ENCODE assay signal across 20 cellular contexts in the genomic region with DNA sequence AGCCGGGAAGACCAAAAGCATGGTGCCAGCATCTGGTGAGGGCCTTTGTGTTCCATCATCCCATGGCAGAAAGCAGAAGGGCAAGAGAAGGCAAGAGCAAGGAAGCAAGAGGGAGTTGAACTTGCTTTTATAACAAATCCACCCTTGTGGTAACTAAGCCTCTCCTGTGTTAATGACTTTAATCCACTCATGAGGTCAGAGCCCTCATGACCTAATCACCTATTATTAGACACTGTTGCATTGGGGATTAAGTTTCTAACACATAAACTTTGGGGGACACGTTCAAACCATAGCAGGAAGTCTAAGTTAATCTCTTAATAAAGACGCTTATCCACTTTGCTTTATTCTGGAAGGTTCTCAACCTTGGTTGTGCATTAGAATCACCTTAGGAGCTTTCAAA. TPM values are rescaled to one million over a fixed set of nuclear protein-coding genes. Genes with fewer than 3 reads are reported as not detected.
DNase-seq lines count a peak whose midpoint lies in the region; ATAC-seq, FAIRE-seq and TF ChIP-seq lines count a peak whose summit lies in the region.
"Had no signal": no experiment of that assay in that cellular context is flagged by ENCODE, and none has a peak within 500 bp of the region (broad histone marks: within the 10 kb centered on the region; RNA-seq: fewer than 3 reads in every experiment).

No MANE protein-coding gene starts in this region.

- WGBS in smooth muscle cell (ENCODE audit: low lambda C conversion rate), result 61% methylated on average over 3 of the region's 3 CpGs

- POLR2A ChIA-PET in endothelial cell of umbilical vein (lab: Charles Lee), result no interaction called here

- no peaks in the 10 kb centered on the region for H4K20me1 ChIP-seq in endothelial cell of umbilical vein (replicated peaks; ENCODE audit: control insufficient read depth, extremely low read depth, insufficient read depth, low read length)
- no peaks in the 10 kb centered on the region for H4K20me1 ChIP-seq in smooth muscle cell (ENCODE audit: low read depth)

- H3K9me1 ChIP-seq in endothelial cell of umbilical vein (replicated peaks; ENCODE audit: control insufficient read depth, extremely low read depth, insufficient read depth, low read length), result no peaks in the 10 kb centered on the region

- no peak overlapping the region for H2AFZ ChIP-seq in endothelial cell of umbilical vein (ENCODE audit: low read depth, low read length)
- no peak overlapping the region for H2AFZ ChIP-seq in smooth muscle cell (ENCODE audit: low read depth)
- H2AFZ ChIP-seq: GM23338 had no signal

- TF ChIP-seq CTCF in D721Med (IDR thresholded peaks at IDR 0.05; ENCODE audit: insufficient read depth, missing control alignments) (no peak), endothelial cell of umbilical vein (IDR thresholded peaks at IDR 0.05; ENCODE audit: extremely low read depth in 1 of 2, insufficient read depth in 1 of 2, low read depth in 1 of 2, low read length in 2 of 2) (no peak), smooth muscle cell (IDR thresholded peaks at IDR 0.05; ENCODE audit: borderline replicate concordance, insufficient read depth, poor library complexity, severe bottlenecking) (no peak)

- H3K9me3 ChIP-seq in endothelial cell of umbilical vein (replicated peaks; ENCODE audit: control insufficient read depth, insufficient read depth, low read length) (no peaks in the 10 kb centered on the region), smooth muscle cell (replicated peaks; ENCODE audit: low read depth) (no peaks in the 10 kb centered on the region)
- H3K9me3 ChIP-seq: A549 had no signal

- H3K27ac ChIP-seq in endothelial cell of umbilical vein (ENCODE audit: insufficient read depth, low read depth, low read length) (no peak overlapping the region), smooth muscle cell (ENCODE audit: low read depth) (no peak overlapping the region)
- H3K27ac ChIP-seq: 22Rv1, A549, C4-2B, KMS-11 had no signal

- ATAC-seq in GM18519 (IDR thresholded peaks at IDR 0.05; ENCODE audit: low FRiP score, unreplicated experiment) (no peak), GM18873 (IDR thresholded peaks at IDR 0.05; ENCODE audit: low FRiP score, unreplicated experiment) (no peak)
- ATAC-seq: A549, GM23338, HCT116 had no signal

- dilution Hi-C loops in endothelial cell of umbilical vein (cut with MboI; ENCODE audit: extremely low pct_ligation_motif_present, low sequenced_read_pairs), result no loop called here

- H3K79me2 ChIP-seq in endothelial cell of umbilical vein (ENCODE audit: control insufficient read depth, insufficient read depth, low read length) (no peaks in the 10 kb centered on the region), smooth muscle cell (ENCODE audit: low read depth) (no peaks in the 10 kb centered on the region)

- BruUV-seq in endothelial cell of umbilical vein (replicated peaks; lab: Mats Ljungman, UMichigan), result no TSS peak

- DNase-seq in D721Med (ENCODE audit: insufficient read length, low spot score) (no peak), NCI-H82 (lab: John Stamatoyannopoulos, UW) (peak; percentile 91), endothelial cell of umbilical vein (ENCODE audit: low read depth, low spot score) (no peak), smooth muscle cell (lab: John Stamatoyannopoulos, UW; ENCODE audit: unreplicated experiment) (no peak), foreskin melanocyte (no peak)
- DNase-seq: AML-193; CD4-positive, alpha-beta T cell; DMS79 treated with DMSO at 0.1 percent for 48 hours; GF-D8; H7 had no signal

- H3K9ac ChIP-seq in endothelial cell of umbilical vein (replicated peaks; ENCODE audit: extremely low read depth, insufficient read depth, low read length) (no peak overlapping the region), smooth muscle cell (ENCODE audit: low read depth) (no peak overlapping the region)
- H3K9ac ChIP-seq: KMS-11 had no signal

- TF ChIP-seq POLR2A in endothelial cell of umbilical vein (IDR thresholded peaks at IDR 0.05; ENCODE audit: low read depth, low read length), result no peak

- no peaks in the 10 kb centered on the region for H3K27me3 ChIP-seq in endothelial cell of umbilical vein (ENCODE audit: control insufficient read depth in 2 of 2, insufficient read depth in 2 of 2, low read length in 2 of 2)
- H3K27me3 ChIP-seq in smooth muscle cell (ENCODE audit: low read depth), result no peaks in the 10 kb centered on the region

- H3K36me3 ChIP-seq in endothelial cell of umbilical vein (ENCODE audit: control insufficient read depth in 2 of 2, extremely low read depth in 1 of 2, insufficient read depth in 2 of 2, low read length in 2 of 2) (no peaks in the 10 kb centered on the region), smooth muscle cell (ENCODE audit: low read depth) (no peaks in the 10 kb centered on the region)

- FAIRE-seq in D721Med (lab: Jason Lieb, UNC) (peak; percentile 94), endothelial cell of umbilical vein (lab: Jason Lieb, UNC) (peak; percentile 59)
- FAIRE-seq: A549 had no signal

- H3K4me3 ChIP-seq in endothelial cell of umbilical vein (replicated peaks in 1 of 3; ENCODE audit: insufficient read depth in 1 of 3, low read depth in 1 of 3, low read length in 3 of 3), result no peak overlapping the region
- no peak overlapping the region for H3K4me3 ChIP-seq in smooth muscle cell
- H3K4me3 ChIP-seq: A549, GM23338 had no signal

- CTCF ChIA-PET in endothelial cell of umbilical vein (lab: Charles Lee), result no interaction called here

- H3K4me2 ChIP-seq in endothelial cell of umbilical vein (ENCODE audit: insufficient read depth, low read length) (no peak overlapping the region), smooth muscle cell (peak overlapping the region; percentile 57)
- H3K4me2 ChIP-seq: A549, GM23338, KMS-11 had no signal

- intact Hi-C loops in endothelial cell of umbilical vein (cut with micrococcal nuclease), result no loop called here

- H3F3A ChIP-seq in smooth muscle cell (ENCODE audit: low read depth), result peaks cover 4% of the 10 kb centered on the region

- H3K4me1 ChIP-seq in endothelial cell of umbilical vein (ENCODE audit: control insufficient read depth, extremely low read depth, insufficient read depth, low read length) (no peaks in the 10 kb centered on the region), smooth muscle cell (ENCODE audit: low read depth) (peaks cover 20% of the 10 kb centered on the region)
- H3K4me1 ChIP-seq: A549 had no signal

TF ChIP-seq in endothelial cell of umbilical vein, 7 proteins besides CTCF, POLR2A, EP300 and RAD21:
- TF ChIP-seq GATA2 (IDR thresholded peaks at IDR 0.05; ENCODE audit: insufficient read depth, insufficient read length, low read depth, low read length), result no peak

RNA-seq across cellular contexts. Expression of a gene that starts 12.5 kb away (rescaled TPM):
- 0.90 and 1.3 TPM in 2 replicates for total RNA-seq in endothelial cell of umbilical vein
- 0.27 and 0.33 TPM in 2 replicates for polyA plus RNA-seq in endothelial cell of umbilical vein
- polyA plus RNA-seq in endothelial cell of umbilical vein (2011; cell fraction: cytosol; rRNA removed), result 0.46 and 0.49 TPM in 2 replicates
- 0.18 and 0.46 TPM in 2 replicates for polyA plus RNA-seq in endothelial cell of umbilical vein (2011; cell fraction: nucleus; rRNA removed)
- polyA plus RNA-seq in endothelial cell of umbilical vein (2012), result 0.13 TPM in 1 of 2 replicates, not detected in the other
- 1.2 and 1.6 TPM in 2 replicates for polyA minus RNA-seq in endothelial cell of umbilical vein
- polyA minus RNA-seq in endothelial cell of umbilical vein (2011; cell fraction: cytosol; rRNA and poly(A)+ RNA removed), result not detected
- polyA minus RNA-seq in endothelial cell of umbilical vein (2011; cell fraction: nucleus; rRNA and poly(A)+ RNA removed), result 0.29 and 0.53 TPM in 2 replicates
- total RNA-seq in smooth muscle cell, result 9.4 and 12.0 TPM in 2 replicates
- 4.2 and 5.1 TPM in 2 replicates for polyA plus RNA-seq in smooth muscle cell
- total RNA-seq: CD4-positive, alpha-beta T cell; HT-29 had no signal
- polyA plus RNA-seq: BJ had no signal

RNA-seq across cellular contexts. Expression of a gene that starts 34.1 kb away (rescaled TPM):
- 16.4 and 18.6 TPM in 2 replicates for total RNA-seq in endothelial cell of umbilical vein
- polyA plus RNA-seq in endothelial cell of umbilical vein, result 1.2 and 1.8 TPM in 2 replicates
- polyA plus RNA-seq in endothelial cell of umbilical vein (2011; cell fraction: cytosol; rRNA removed), result 3.8 and 4.0 TPM in 2 replicates
- 5.0 and 5.2 TPM in 2 replicates for polyA plus RNA-seq in endothelial cell of umbilical vein (2011; cell fraction: nucleus; rRNA removed)
- polyA plus RNA-seq in endothelial cell of umbilical vein (2012), result 7.2 and 10.8 TPM in 2 replicates
- polyA minus RNA-seq in endothelial cell of umbilical vein, result 10.4 and 12.5 TPM in 2 replicates
- polyA minus RNA-seq in endothelial cell of umbilical vein (2011; cell fraction: cytosol; rRNA and poly(A)+ RNA removed), result 43.0 TPM
- polyA minus RNA-seq in endothelial cell of umbilical vein (2011; cell fraction: nucleus; rRNA and poly(A)+ RNA removed), result 16.3 and 21.9 TPM in 2 replicates
- total RNA-seq in smooth muscle cell, result 11.7 and 16.6 TPM in 2 replicates
- polyA plus RNA-seq in smooth muscle cell, result 5.4 and 5.8 TPM in 2 replicates
